Comparison of ENCODE assay signal across 8 cellular contexts in genomic region chr15:62896969-62897486, GRCh38.
DNase-seq lines count a peak whose midpoint lies in the region; ATAC-seq and TF ChIP-seq lines count a peak whose summit lies in the region.

No MANE protein-coding gene starts in this region.

- H3K4me3 ChIP-seq in adrenal gland (peak overlapping the region in 1 of 4 donors; percentile 18), heart left ventricle (peak overlapping the region in 7 of 12 donors; percentile 6 to 34 (median 20)), retinal pigment epithelial cell (ENCODE audit: low read length) (no peak overlapping the region)

- 15 to 19% (median 17%) methylated on average over 18 to 19 of the region's 19 CpGs for WGBS in adrenal gland, 4 donors
- 5 to 13% (median 9%) methylated on average over 19 of the region's 19 CpGs for WGBS in heart left ventricle, 4 donors

- intact Hi-C loops in adrenal gland (cut with DNase I) (no loop called here), heart left ventricle (cut with DNase I) (loop anchor here in 7 of 10 donors (2.0 to 10.0 kb wide), 5 partner anchors 50 to 146 kb away; partner anchors contain the start of gene TPM1 (in 6 of the 7))

- H3K27me3 ChIP-seq in adrenal gland (no peaks in the 10 kb centered on the region), heart left ventricle (no peaks in the 10 kb centered on the region)

- H3K36me3 ChIP-seq in adrenal gland (replicated peaks in 1 of 2) = no peaks in the 10 kb centered on the region
- no peaks in the 10 kb centered on the region for H3K36me3 ChIP-seq in heart left ventricle

- peak; percentile 72 to 88 (median 85) for ATAC-seq in heart left ventricle
- no peak for ATAC-seq in GM18502 (IDR thresholded peaks at IDR 0.05; ENCODE audit: poor library complexity, unreplicated experiment)

- no peak for TF ChIP-seq CTCF in adrenal gland (IDR thresholded peaks at IDR 0.05)
- TF ChIP-seq CTCF in heart left ventricle (IDR thresholded peaks at IDR 0.05) = no peak
- TF ChIP-seq CTCF in retinal pigment epithelial cell (conservative IDR thresholded peaks at IDR 0.05; ENCODE audit: low read depth, low read length) = no peak

- H3K9me3 ChIP-seq in adrenal gland (replicated peaks in 1 of 3) (no peaks in the 10 kb centered on the region), heart left ventricle (no peaks in the 10 kb centered on the region)

- H3K27ac ChIP-seq in adrenal gland (peak overlapping the region in 1 of 5 donors; percentile 81), heart left ventricle (peak overlapping the region; percentile 78 to 97 (median 90))

- DNase-seq in GM04504 (ENCODE audit: low read depth) (peak; percentile 98), adrenal gland (peak; percentile 89 to 95 (median 93)), heart left ventricle (peak; percentile 92 to 95 (median 94)), retinal pigment epithelial cell (ENCODE audit: low read depth) (peak; percentile 97), NCI-H2196 treated with DMSO at 0.1 percent for 48 hours (lab: John Stamatoyannopoulos, UW; ENCODE audit: unreplicated experiment) (no peak), NOMO-1 treated with dmso at 0.1 percent for 144 hours (lab: John Stamatoyannopoulos, UW; ENCODE audit: unreplicated experiment) (no peak)
- DNase-seq in activated effector memory CD4-positive, alpha-beta T cell treated with anti-CD3 and anti-CD28 coated beads, Interleukin-2, amount 50 U/mL, for 16 hours = no peak

- TF ChIP-seq POLR2A in adrenal gland (IDR thresholded peaks at IDR 0.05) (no peak), heart left ventricle (IDR thresholded peaks at IDR 0.05) (peak in 1 of 2 donors; percentile 17)

- peaks cover 11 to 19% of the 10 kb centered on the region in 2 donors for H3K4me1 ChIP-seq in adrenal gland (replicated peaks in 1 of 2)
- peaks cover 3 to 73% (median 37%) of the 10 kb centered on the region in 12 donors for H3K4me1 ChIP-seq in heart left ventricle

Comparison
In these comparisons a context has a peak if more than half of its experiments do, and no peak if none do; other contexts are left out.
1. DNase-seq: peak in GM04504 (single experiment), adrenal gland (7 of 7), heart left ventricle (5 of 5) and retinal pigment epithelial cell (single experiment); none in NCI-H2196 treated with DMSO at 0.1 percent for 48 hours (single experiment), activated effector memory CD4-positive, alpha-beta T cell treated with anti-CD3 and anti-CD28 coated beads, Interleukin-2, amount 50 U/mL, for 16 hours (single experiment) and NOMO-1 treated with dmso at 0.1 percent for 144 hours (single experiment).
2. intact Hi-C loops: an anchor here in heart left ventricle (2.0 to 10.0 kb wide); none called in adrenal gland.